Comparison of ENCODE assay signal across 13 cellular contexts in genomic region chr21:43892984-43893535, GRCh38. TPM values are rescaled to one million over a fixed set of nuclear protein-coding genes. Genes with fewer than 3 reads are reported as not detected.
DNase-seq lines count a peak whose midpoint lies in the region; ATAC-seq, FAIRE-seq and TF ChIP-seq lines count a peak whose summit lies in the region.
"Had no signal": no experiment of that assay in that cellular context is flagged by ENCODE, and none has a peak within 500 bp of the region (broad histone marks: within the 10 kb centered on the region; RNA-seq: fewer than 3 reads in every experiment).

No MANE protein-coding gene starts in this region.

- CTCF ChIA-PET in CD4-positive, alpha-beta T cell (lab: Charles Lee), result interaction anchor here (1.0 to 1.8 kb wide), 5 partner anchors 21 to 82 kb away, joined by 3 read pairs; no protein-coding TSS in a partner anchor
- CTCF ChIA-PET in activated CD8-positive, alpha-beta T cell treated with anti-CD3 and anti-CD28 coated beads, Interleukin-2, amount 10 ng/mL, durations not matched to agents 7 days and 5 days (lab: Charles Lee), result interaction anchor here (0.7 to 3.1 kb wide), 12 partner anchors 8 to 103 kb away, joined by 3 to 20 read pairs (median 4); partner anchors contain the start of gene RRP1

- H3K27ac Mint-ChIP-seq in CD4-positive, alpha-beta T cell, result peak overlapping the region; percentile 29
- H3K27ac Mint-ChIP-seq in activated CD8-positive, alpha-beta T cell treated with anti-CD3 and anti-CD28 coated beads, Interleukin-2, amount 10 ng/mL, durations not matched to agents 7 days and 5 days, result peak overlapping the region; percentile 64
- peak overlapping the region; percentile 11 to 19 for H3K27ac Mint-ChIP-seq in natural killer cell
- H3K27ac Mint-ChIP-seq: H9 had no signal

- no peaks in the 10 kb centered on the region for H3K9me3 ChIP-seq in CD4-positive, alpha-beta T cell (ENCODE audit: control insufficient read depth, low read length)
- H3K9me3 ChIP-seq: esophagus muscularis mucosa had no signal

- H3K27me3 Mint-ChIP-seq in CD4-positive, alpha-beta T cell, result no peaks in the 10 kb centered on the region
- no peaks in the 10 kb centered on the region for H3K27me3 Mint-ChIP-seq in activated CD8-positive, alpha-beta T cell treated with anti-CD3 and anti-CD28 coated beads, Interleukin-2, amount 10 ng/mL, durations not matched to agents 7 days and 5 days (ENCODE audit: low read depth)
- no peaks in the 10 kb centered on the region for H3K27me3 Mint-ChIP-seq in natural killer cell (ENCODE audit: low read depth in 2 of 2)

- H3K27ac ChIP-seq in CD4-positive, alpha-beta T cell (ENCODE audit: low read depth, low read length), result no peak overlapping the region
- H3K27ac ChIP-seq: C4-2B had no signal

- peaks cover 51% of the 10 kb centered on the region for H3K4me1 Mint-ChIP-seq in CD4-positive, alpha-beta T cell (ENCODE audit: low read depth)
- H3K4me1 Mint-ChIP-seq in activated CD8-positive, alpha-beta T cell treated with anti-CD3 and anti-CD28 coated beads, Interleukin-2, amount 10 ng/mL, durations not matched to agents 7 days and 5 days (ENCODE audit: low read depth), result peaks cover 46% of the 10 kb centered on the region
- peaks cover 25 to 30% of the 10 kb centered on the region in 2 donors for H3K4me1 Mint-ChIP-seq in natural killer cell

- DNase-seq in CD4-positive, alpha-beta T cell, result no peak
- DNase-seq in activated CD8-positive, alpha-beta T cell treated with anti-CD3 and anti-CD28 coated beads, Interleukin-2, amount 10 ng/mL, durations not matched to agents 7 days and 5 days, result no peak
- DNase-seq in natural killer cell (no peak), frontal cortex (ENCODE audit: low spot score in 2 of 2) (no peak), HPDE6-E6E7 (ENCODE audit: extremely low spot score) (no peak)
- DNase-seq: H9, NCI-H1417, NCI-H524 treated with DMSO at 0.1 percent for 48 hours had no signal

- H3K4me3 Mint-ChIP-seq in CD4-positive, alpha-beta T cell, result peak overlapping the region; percentile 32
- H3K4me3 Mint-ChIP-seq in activated CD8-positive, alpha-beta T cell treated with anti-CD3 and anti-CD28 coated beads, Interleukin-2, amount 10 ng/mL, durations not matched to agents 7 days and 5 days, result peak overlapping the region; percentile 61
- peak overlapping the region; percentile 80 for H3K4me3 Mint-ChIP-seq in natural killer cell
- H3K4me3 Mint-ChIP-seq: H9 had no signal

- no peak for FAIRE-seq in frontal cortex (lab: Jason Lieb, UNC)

- no peaks in the 10 kb centered on the region for H3K27me3 ChIP-seq in CD4-positive, alpha-beta T cell (ENCODE audit: control insufficient read depth, insufficient read depth, low read length)
- H3K27me3 ChIP-seq: esophagus muscularis mucosa had no signal

- intact Hi-C loops in CD4-positive, alpha-beta T cell (cut with DNase I, micrococcal nuclease), result loop anchor here in 1 of 2 experiments (2.0 kb wide), 1 partner anchor 26 kb away; no protein-coding TSS in a partner anchor
- intact Hi-C loops in natural killer cell (cut with micrococcal nuclease), result no loop called here

- no peak for ATAC-seq in CD4-positive, alpha-beta T cell (ENCODE audit: poor library complexity)
- peak; percentile 20 for ATAC-seq in GM19023 (IDR thresholded peaks at IDR 0.05; ENCODE audit: unreplicated experiment)
- peak; percentile 25 for ATAC-seq in activated CD8-positive, alpha-beta T cell treated with anti-CD3 and anti-CD28 coated beads, Interleukin-2, amount 10 ng/mL, durations not matched to agents 7 days and 5 days
- no peak for ATAC-seq in natural killer cell
- no peak for ATAC-seq in GM19035 (IDR thresholded peaks at IDR 0.05; ENCODE audit: unreplicated experiment)
- no peak for ATAC-seq in GM19351 (IDR thresholded peaks at IDR 0.05; ENCODE audit: unreplicated experiment)

- POLR2A ChIA-PET in CD4-positive, alpha-beta T cell (lab: Charles Lee), result interaction anchor here (1.0 to 1.6 kb wide), 2 partner anchors 25 to 28 kb away, joined by 3 to 7 read pairs; no protein-coding TSS in a partner anchor
- POLR2A ChIA-PET in activated CD8-positive, alpha-beta T cell treated with anti-CD3 and anti-CD28 coated beads, Interleukin-2, amount 10 ng/mL, durations not matched to agents 7 days and 5 days (lab: Charles Lee), result interaction anchor here (1.4 kb wide), 1 partner anchor 24 kb away, joined by 3 read pairs; no protein-coding TSS in a partner anchor

- no peaks in the 10 kb centered on the region for H3K9me3 Mint-ChIP-seq in CD4-positive, alpha-beta T cell
- no peaks in the 10 kb centered on the region for H3K9me3 Mint-ChIP-seq in activated CD8-positive, alpha-beta T cell treated with anti-CD3 and anti-CD28 coated beads, Interleukin-2, amount 10 ng/mL, durations not matched to agents 7 days and 5 days (ENCODE audit: insufficient read depth)
- H3K9me3 Mint-ChIP-seq in natural killer cell, result no peaks in the 10 kb centered on the region

- H3K36me3 Mint-ChIP-seq in CD4-positive, alpha-beta T cell (ENCODE audit: low read depth), result peaks cover 31% of the 10 kb centered on the region
- peaks cover 35% of the 10 kb centered on the region for H3K36me3 Mint-ChIP-seq in activated CD8-positive, alpha-beta T cell treated with anti-CD3 and anti-CD28 coated beads, Interleukin-2, amount 10 ng/mL, durations not matched to agents 7 days and 5 days (ENCODE audit: low read depth)
- H3K36me3 Mint-ChIP-seq in natural killer cell, result no peaks in the 10 kb centered on the region

- TF ChIP-seq CTCF in CD4-positive, alpha-beta T cell (IDR thresholded peaks at IDR 0.05), result no peak
- no peak for TF ChIP-seq CTCF in natural killer cell (IDR thresholded peaks at IDR 0.05)

RNA-seq across cellular contexts. Expression of gene AGPAT3, which starts 28.0 kb away (rescaled TPM):
- total RNA-seq in CD4-positive, alpha-beta T cell, result 10 to 100 TPM; 40.8 to 43.4 TPM
- 10 to 100 TPM; 70.4 to 72.5 TPM for total RNA-seq in activated CD8-positive, alpha-beta T cell treated with anti-CD3 and anti-CD28 coated beads, Interleukin-2, amount 10 ng/mL, durations not matched to agents 7 days and 5 days
- total RNA-seq in natural killer cell (10 to 100 TPM; 39.5 to 45.7 (median 42.3) TPM), frontal cortex (26.1 TPM)

Comparison
In these comparisons a context has a peak if more than half of its experiments do, and no peak if none do; other contexts are left out.
1. ATAC-seq: peak in GM19023 (single experiment) and activated CD8-positive, alpha-beta T cell treated with anti-CD3 and anti-CD28 coated beads, Interleukin-2, amount 10 ng/mL, durations not matched to agents 7 days and 5 days (single experiment); none in CD4-positive, alpha-beta T cell (single experiment), natural killer cell (0 of 3), GM19035 (single experiment) and GM19351 (single experiment).
2. Peak in every context shown above with its lines, with median percentiles within 50 percentile points of each other: H3K27ac Mint-ChIP-seq and H3K4me3 Mint-ChIP-seq.